2 cellular contexts compared by ENCODE assay signal in genomic region chr20:33113387-33113908, GRCh38.
TF ChIP-seq lines count a peak whose summit lies in the region.

No MANE protein-coding gene starts in this region.

TF ChIP-seq in HepG2, 621 proteins besides CTCF, POLR2A, EP300 and RAD21:
- no peak for TF ChIP-seq TAF15 (IDR thresholded peaks at IDR 0.05; ENCODE audit: low read depth, low read length, poor library complexity, severe bottlenecking)

TF ChIP-seq in GM23338, 12 proteins besides CTCF, POLR2A, EP300 and RAD21:
- TF ChIP-seq ETS1 (IDR thresholded peaks at IDR 0.05) (no peak), EZH2phosphoT487 (IDR thresholded peaks at IDR 0.05; ENCODE audit: unreplicated experiment) (no peak), NANOG (IDR thresholded peaks at IDR 0.05; ENCODE audit: borderline replicate concordance) (no peak), ZNF331 (CRISPR knock-in tag; IDR thresholded peaks at IDR 0.05; ENCODE audit: low read depth) (no peak), ZNF462 (CRISPR knock-in tag; IDR thresholded peaks at IDR 0.05) (no peak)
